In genomic region chr4:10461091-10461849, GRCh38 we compare ENCODE assay signal across 8 cellular contexts. TPM values are rescaled to one million over a fixed set of nuclear protein-coding genes. Genes with fewer than 3 reads are reported as not detected.
DNase-seq lines count a peak whose midpoint lies in the region; ATAC-seq lines count a peak whose summit lies in the region.

No MANE protein-coding gene starts in this region.

- H3K27me3 Mint-ChIP-seq in activated CD4-positive, alpha-beta memory T cell treated with anti-CD3 and anti-CD28 coated beads for 36 hours = peaks cover 33% of the 10 kb centered on the region

- H3K36me3 Mint-ChIP-seq in activated CD4-positive, alpha-beta memory T cell treated with anti-CD3 and anti-CD28 coated beads for 36 hours = peaks cover 4% of the 10 kb centered on the region

- H3K27ac Mint-ChIP-seq in activated CD4-positive, alpha-beta memory T cell treated with anti-CD3 and anti-CD28 coated beads for 36 hours = no peak overlapping the region

- peak; percentile 62 for ATAC-seq in GM21723 (IDR thresholded peaks at IDR 0.05; ENCODE audit: unreplicated experiment)

- peaks cover 25% of the 10 kb centered on the region for H3K4me1 Mint-ChIP-seq in activated CD4-positive, alpha-beta memory T cell treated with anti-CD3 and anti-CD28 coated beads for 36 hours (ENCODE audit: low read depth)

- intact Hi-C loops in activated CD4-positive, alpha-beta memory T cell treated with anti-CD3 and anti-CD28 coated beads for 36 hours (cut with micrococcal nuclease) = loop anchor here (1.0 to 5.0 kb wide), 5 partner anchors 77 to 344 kb away; partner anchors contain the start of gene WDR1

- peak overlapping the region; percentile 72 for H3K4me3 Mint-ChIP-seq in activated CD4-positive, alpha-beta memory T cell treated with anti-CD3 and anti-CD28 coated beads for 36 hours

- CTCF ChIA-PET in activated CD4-positive, alpha-beta memory T cell treated with anti-CD3 and anti-CD28 coated beads for 36 hours (lab: Charles Lee) = interaction anchor here (0.6 to 2.7 kb wide), 30 partner anchors 8 to 770 kb away, joined by 3 to 29 read pairs (median 4); no protein-coding TSS in a partner anchor

- peak; percentile 49 for DNase-seq in ELR (ENCODE audit: low read depth)
- DNase-seq in Kasumi-1 (lab: John Stamatoyannopoulos, UW) = peak; percentile 10 to 15
- DNase-seq in activated CD4-positive, alpha-beta memory T cell treated with anti-CD3 and anti-CD28 coated beads for 36 hours = peak; percentile 78
- peak; percentile 55 for DNase-seq in effector CD8-positive, alpha-beta T cell (lab: John Stamatoyannopoulos, UW)
- DNase-seq in mesenteric fat pad (ENCODE audit: low spot score) = peak; percentile 90
- DNase-seq in stimulated activated CD8-positive, alpha-beta memory T cell treated with anti-CD3 and anti-CD28 coated beads, Interleukin-4, amount 100 ng/mL, for 24 hours (ENCODE audit: low read depth) = peak; percentile 58
- no peak for DNase-seq in NCI-H345 treated with DMSO at 0.1 percent for 48 hours (lab: John Stamatoyannopoulos, UW; ENCODE audit: unreplicated experiment)

- POLR2A ChIA-PET in activated CD4-positive, alpha-beta memory T cell treated with anti-CD3 and anti-CD28 coated beads for 36 hours (lab: Charles Lee) = interaction anchor here (2.0 kb wide), 1 partner anchor 344 kb away, joined by 9 read pairs; the partner anchor contains the start of gene WDR1

- H3K9me3 Mint-ChIP-seq in activated CD4-positive, alpha-beta memory T cell treated with anti-CD3 and anti-CD28 coated beads for 36 hours = no peaks in the 10 kb centered on the region

RNA-seq across cellular contexts. Expression of gene ZNF518B, which starts 4.0 kb away (rescaled TPM):
- 10 to 100 TPM; 14.3 to 14.7 TPM for total RNA-seq in activated CD4-positive, alpha-beta memory T cell treated with anti-CD3 and anti-CD28 coated beads for 36 hours
- total RNA-seq in mesenteric fat pad = 23.5 TPM
